Comparison of ENCODE assay signal across 10 cellular contexts in the genomic region with DNA sequence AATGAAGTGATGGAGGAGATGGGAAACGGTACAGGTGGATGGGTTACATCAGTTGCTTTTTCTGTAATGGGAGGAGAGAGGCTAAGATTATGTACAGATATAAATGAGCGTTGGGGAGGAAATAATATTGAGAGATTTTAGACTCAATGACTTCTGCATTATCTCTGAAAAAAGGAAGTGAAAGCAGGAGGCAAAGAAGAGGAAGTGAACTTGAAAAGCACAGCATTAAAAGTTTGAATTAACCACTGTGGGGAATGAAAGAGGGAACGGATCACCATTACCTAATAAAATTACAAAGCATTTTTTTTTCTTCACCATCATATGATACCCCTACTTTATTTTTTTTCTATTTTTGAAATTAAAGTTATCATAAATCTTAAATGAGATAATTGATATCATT.
DNase-seq lines count a peak whose midpoint lies in the region; ATAC-seq and TF ChIP-seq lines count a peak whose summit lies in the region.
"Had no signal": no experiment of that assay in that cellular context is flagged by ENCODE, and none has a peak within 500 bp of the region (broad histone marks: within the 10 kb centered on the region; RNA-seq: fewer than 3 reads in every experiment).

No MANE protein-coding gene starts in this region.

- TF ChIP-seq CTCF in GM13977 (IDR thresholded peaks at IDR 0.05; ENCODE audit: extremely low read depth, insufficient read depth, missing control alignments) (no peak), NB4 (IDR thresholded peaks at IDR 0.05; ENCODE audit: low read depth, low read length) (no peak), heart left ventricle (IDR thresholded peaks at IDR 0.05) (no peak)

- H4K20me1 ChIP-seq in GM23248 (ENCODE audit: insufficient read depth): no peaks in the 10 kb centered on the region

- no peaks in the 10 kb centered on the region for H3F3A ChIP-seq in GM23248 (ENCODE audit: insufficient read depth)

- WGBS in GM23248 (ENCODE audit: low coverage in 1 of 2, low lambda C conversion rate in 2 of 2, missing lambda C conversion rate in 2 of 2), 2 experiments: 30 to 41% methylated on average over 3 of the region's 3 CpGs
- WGBS in heart left ventricle, 4 donors: 56 to 69% (median 66%) methylated on average over 3 of the region's 3 CpGs

- H3K9me2 ChIP-seq in GM23248 (ENCODE audit: insufficient read depth): no peaks in the 10 kb centered on the region

- in situ Hi-C loops in GM13977 (cut with MboI; ENCODE audit: low pct_unique_long_range_greater_than_20kb, low sequenced_read_pairs, unreplicated experiment): no loop called here
- in situ Hi-C loops in GM23248 (cut with MboI): no loop called here

- no peak overlapping the region for H3K27ac ChIP-seq in GM23248
- H3K27ac ChIP-seq in heart left ventricle: no peak overlapping the region
- H3K27ac ChIP-seq: SK-N-MC had no signal

- TF ChIP-seq POLR2A in NB4 (IDR thresholded peaks at IDR 0.05; ENCODE audit: extremely low read depth, insufficient read length) (no peak), heart left ventricle (IDR thresholded peaks at IDR 0.05) (no peak)

- H3K4me1 ChIP-seq in GM23248 (ENCODE audit: insufficient read depth) (no peaks in the 10 kb centered on the region), heart left ventricle (no peaks in the 10 kb centered on the region)

- no peak overlapping the region for H3K4me2 ChIP-seq in GM23248 (ENCODE audit: unreplicated experiment)

- no peaks in the 10 kb centered on the region for H3K27me3 ChIP-seq in GM23248 (replicated peaks; ENCODE audit: insufficient read depth)
- H3K27me3 ChIP-seq in heart left ventricle: peaks cover 0 to 62% (median 0%) of the 10 kb centered on the region in 9 donors

- intact Hi-C loops in heart left ventricle (cut with DNase I): no loop called here

- peak; percentile 96 for ATAC-seq in GM21360 (IDR thresholded peaks at IDR 0.05; ENCODE audit: unreplicated experiment)
- peak; percentile 94 for ATAC-seq in HG03060 (IDR thresholded peaks at IDR 0.05; ENCODE audit: low read depth, unreplicated experiment)
- ATAC-seq in HG03045 (IDR thresholded peaks at IDR 0.05; ENCODE audit: unreplicated experiment): no peak
- ATAC-seq in heart left ventricle: no peak
- ATAC-seq: natural killer cell treated with Interleukin-12 subunit alpha and Interleukin-12 subunit beta and Interleukin-15 and Interleukin-18, amount 100 ng/mL, for 72 hours had no signal

- no peaks in the 10 kb centered on the region for H3K79me2 ChIP-seq in GM23248 (ENCODE audit: insufficient read depth)

- H3K9ac ChIP-seq in GM23248: no peak overlapping the region

- H2AFZ ChIP-seq in GM23248: no peak overlapping the region

- no peaks in the 10 kb centered on the region for H3K36me3 ChIP-seq in GM23248 (ENCODE audit: low read depth)
- no peaks in the 10 kb centered on the region for H3K36me3 ChIP-seq in heart left ventricle

- peak; percentile 10 for DNase-seq in GM13977 (ENCODE audit: low spot score)
- DNase-seq in NB4 (ENCODE audit: low read depth): peak; percentile 58
- no peak for DNase-seq in NCI-H1105 (lab: John Stamatoyannopoulos, UW)
- DNase-seq in GM23248: no peak
- no peak for DNase-seq in heart left ventricle

- H3K4me3 ChIP-seq in NB4 (ENCODE audit: low read depth, low read length) (no peak overlapping the region), GM23248 (no peak overlapping the region), heart left ventricle (no peak overlapping the region)
- H3K4me3 ChIP-seq: SK-N-MC had no signal

- H3K9me3 ChIP-seq in GM23248 (ENCODE audit: low read depth): no peaks in the 10 kb centered on the region
- H3K9me3 ChIP-seq in heart left ventricle: peaks cover 0 to 18% (median 0%) of the 10 kb centered on the region in 12 donors

Comparison
In these comparisons a context has a peak if more than half of its experiments do, and no peak if none do; other contexts are left out.
1. DNase-seq: peak in GM13977 (single experiment) and NB4 (single experiment); none in NCI-H1105 (single experiment), GM23248 (single experiment) and heart left ventricle (0 of 5).
2. ATAC-seq: peak in GM21360 (single experiment) and HG03060 (single experiment); none in HG03045 (single experiment) and heart left ventricle (0 of 4).